In the genomic region with DNA sequence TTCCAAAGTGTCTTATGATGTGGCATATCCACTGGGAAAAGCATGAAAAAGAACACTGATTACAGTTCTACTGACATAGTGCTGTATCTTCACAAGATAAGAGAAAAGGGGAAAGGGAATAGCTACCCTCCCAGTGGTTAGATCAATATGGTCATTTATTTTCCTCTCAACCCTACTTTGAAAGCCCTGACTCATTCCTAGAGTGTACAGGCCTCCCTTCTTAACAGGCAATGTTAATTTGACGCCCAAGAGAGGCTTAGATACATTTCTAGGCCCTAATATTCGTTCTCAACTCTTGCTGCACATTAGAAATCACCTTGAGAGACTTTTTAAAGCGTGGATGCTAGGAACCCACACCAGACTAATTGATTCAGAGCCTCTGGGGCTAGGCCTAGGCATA, we compare ENCODE assay signal across 42 cellular contexts. TPM values are rescaled to one million over a fixed set of nuclear protein-coding genes. Genes with fewer than 3 reads are reported as not detected.
"Had no signal": no experiment of that assay in that cellular context is flagged by ENCODE, and none has a peak within 500 bp of the region (broad histone marks: within the 10 kb centered on the region; RNA-seq: fewer than 3 reads in every experiment).

No MANE protein-coding gene starts in this region.

- H3K36me3 Mint-ChIP-seq: activated CD8-positive, alpha-beta memory T cell treated with anti-CD3 and anti-CD28 coated beads, Interleukin-2, amount 10 ng/mL, durations not matched to agents 7 days and 5 days; activated naive CD4-positive, alpha-beta T cell treated with anti-CD3 and anti-CD28 coated beads, Interleukin-2, amount 50 U/mL, for 24 hours; activated naive CD8-positive, alpha-beta T cell treated with anti-CD3 and anti-CD28 coated beads for 36 hours had no signal

- H3K27me3 ChIP-seq: body of pancreas, esophagus squamous epithelium, gastroesophageal sphincter had no signal

- H3K27ac ChIP-seq: adrenal gland, body of pancreas, epithelial cell of prostate, esophagus squamous epithelium, gastroesophageal sphincter, heart right ventricle, WERI-Rb-1 had no signal

- H3K4me3 Mint-ChIP-seq: activated B cell treated with CpG ODN at 0.5 μM for 24 hours; activated CD8-positive, alpha-beta memory T cell treated with anti-CD3 and anti-CD28 coated beads, Interleukin-2, amount 10 ng/mL, durations not matched to agents 7 days and 5 days; activated CD8-positive, alpha-beta T cell treated with anti-CD3 and anti-CD28 coated beads, Interleukin-2, amount 10 ng/mL, durations not matched to agents 7 days and 5 days; activated naive CD4-positive, alpha-beta T cell treated with anti-CD3 and anti-CD28 coated beads for 36 hours; activated naive CD4-positive, alpha-beta T cell treated with anti-CD3 and anti-CD28 coated beads, Interleukin-2, amount 50 U/mL, for 24 hours; activated naive CD8-positive, alpha-beta T cell treated with anti-CD3 and anti-CD28 coated beads for 36 hours; activated naive CD8-positive, alpha-beta T cell treated with anti-CD3 and anti-CD28 coated beads, Interleukin-2, amount 50 U/mL, for 24 hours; activated T-helper 1 cell treated with anti-CD3 and anti-CD28 coated beads, Interleukin-12 subunit alpha, Interleukin-12 subunit beta, Interleukin-2, Interleukin-4 antibody, amounts not matched to agents 30 ng/mL and 10 ng/mL and 1 ng/mL, durations not matched to agents 14 hours and 24 hours and 36 hours; T-helper 17 cell; T-helper 2 cell treated with Interferon-gamma antibody and Interleukin-4, amounts not matched to agents 5 μg/mL and 100 μg/mL, for 36 hours had no signal

- H3K4me1 ChIP-seq: adrenal gland, body of pancreas, esophagus squamous epithelium, gastroesophageal sphincter, heart right ventricle had no signal

- H3K27ac Mint-ChIP-seq: activated B cell treated with CpG ODN at 0.5 μM for 24 hours; activated CD8-positive, alpha-beta memory T cell treated with anti-CD3 and anti-CD28 coated beads, Interleukin-2, amount 10 ng/mL, durations not matched to agents 7 days and 5 days; activated CD8-positive, alpha-beta T cell treated with anti-CD3 and anti-CD28 coated beads, Interleukin-2, amount 10 ng/mL, durations not matched to agents 7 days and 5 days; activated naive CD4-positive, alpha-beta T cell treated with anti-CD3 and anti-CD28 coated beads for 36 hours; activated naive CD4-positive, alpha-beta T cell treated with anti-CD3 and anti-CD28 coated beads, Interleukin-2, amount 50 U/mL, for 24 hours; activated naive CD8-positive, alpha-beta T cell treated with anti-CD3 and anti-CD28 coated beads for 36 hours; activated naive CD8-positive, alpha-beta T cell treated with anti-CD3 and anti-CD28 coated beads, Interleukin-2, amount 50 U/mL, for 24 hours; activated T-helper 1 cell treated with anti-CD3 and anti-CD28 coated beads, Interleukin-12 subunit alpha, Interleukin-12 subunit beta, Interleukin-2, Interleukin-4 antibody, amounts not matched to agents 30 ng/mL and 10 ng/mL and 1 ng/mL, durations not matched to agents 14 hours and 24 hours and 36 hours; activated T-helper 2 cell treated with anti-CD3 and anti-CD28 coated beads, Interferon-gamma antibody, Interleukin-2, Interleukin-4, amounts not matched to agents 10 μg/mL and 5 μg/mL and 100 μg/mL, durations not matched to agents 14 hours and 24 hours and 36 hours; T-helper 17 cell; T-helper 2 cell treated with Interferon-gamma antibody and Interleukin-4, amounts not matched to agents 5 μg/mL and 100 μg/mL, for 36 hours had no signal

- ATAC-seq: activated CD4-positive, CD25-positive, alpha-beta regulatory T cell treated with anti-CD3 and anti-CD28 coated beads, Interleukin-2, amount 50 U/mL, for 24 hours; activated CD8-positive, alpha-beta memory T cell treated with anti-CD3 and anti-CD28 coated beads, Interleukin-2, amount 10 ng/mL, durations not matched to agents 7 days and 5 days; activated CD8-positive, alpha-beta T cell treated with anti-CD3 and anti-CD28 coated beads, Interleukin-2, amount 10 ng/mL, durations not matched to agents 7 days and 5 days; activated naive CD8-positive, alpha-beta T cell treated with anti-CD3 and anti-CD28 coated beads, Interleukin-2, amount 50 U/mL, for 24 hours; body of pancreas; gastroesophageal sphincter; heart right ventricle; T-helper 17 cell had no signal

- H3K9me3 Mint-ChIP-seq: activated B cell treated with CpG ODN at 0.5 μM for 24 hours; activated naive CD4-positive, alpha-beta T cell treated with anti-CD3 and anti-CD28 coated beads for 36 hours; activated naive CD4-positive, alpha-beta T cell treated with anti-CD3 and anti-CD28 coated beads, Interleukin-2, amount 50 U/mL, for 24 hours; activated naive CD8-positive, alpha-beta T cell treated with anti-CD3 and anti-CD28 coated beads for 36 hours; activated naive CD8-positive, alpha-beta T cell treated with anti-CD3 and anti-CD28 coated beads, Interleukin-2, amount 50 U/mL, for 24 hours; activated T-helper 1 cell treated with anti-CD3 and anti-CD28 coated beads, Interleukin-12 subunit alpha, Interleukin-12 subunit beta, Interleukin-2, Interleukin-4 antibody, amounts not matched to agents 30 ng/mL and 10 ng/mL and 1 ng/mL, durations not matched to agents 14 hours and 24 hours and 36 hours; activated T-helper 2 cell treated with anti-CD3 and anti-CD28 coated beads, Interferon-gamma antibody, Interleukin-2, Interleukin-4, amounts not matched to agents 10 μg/mL and 5 μg/mL and 100 μg/mL, durations not matched to agents 14 hours and 24 hours and 36 hours; T-helper 2 cell treated with Interferon-gamma antibody and Interleukin-4, amounts not matched to agents 5 μg/mL and 100 μg/mL, for 36 hours had no signal

- FAIRE-seq: colon, endometrium, endothelial cell of umbilical vein had no signal

- H3K36me3 ChIP-seq: adrenal gland, esophagus squamous epithelium, gastroesophageal sphincter, heart right ventricle, WERI-Rb-1 had no signal

- H3K4me1 Mint-ChIP-seq: activated B cell treated with CpG ODN at 0.5 μM for 24 hours; activated naive CD4-positive, alpha-beta T cell treated with anti-CD3 and anti-CD28 coated beads, Interleukin-2, amount 50 U/mL, for 24 hours; activated naive CD8-positive, alpha-beta T cell treated with anti-CD3 and anti-CD28 coated beads for 36 hours; activated naive CD8-positive, alpha-beta T cell treated with anti-CD3 and anti-CD28 coated beads, Interleukin-2, amount 50 U/mL, for 24 hours; T-helper 17 cell had no signal

- DNase-seq: activated B cell treated with CpG ODN at 0.5 μM for 24 hours; activated CD4-positive, alpha-beta T cell treated with anti-CD3 and anti-CD28 coated beads for 48 hours; activated CD4-positive, alpha-beta T cell treated with anti-CD3 and anti-CD28 coated beads, Interleukin-2, amount 50 U/mL, for 1 hour; activated CD4-positive, alpha-beta T cell treated with anti-CD3 and anti-CD28 coated beads, Interleukin-2, amount 50 U/mL, for 48 hours; activated CD8-positive, alpha-beta memory T cell treated with anti-CD3 and anti-CD28 coated beads, Interleukin-2, amount 10 ng/mL, durations not matched to agents 7 days and 5 days; activated CD8-positive, alpha-beta memory T cell treated with anti-CD3 and anti-CD28 coated beads, Interleukin-2, amount 50 U/mL, for 4 hours; activated CD8-positive, alpha-beta T cell treated with anti-CD3 and anti-CD28 coated beads, Interleukin-2, amount 10 ng/mL, durations not matched to agents 7 days and 5 days; activated effector memory CD4-positive, alpha-beta T cell treated with anti-CD3 and anti-CD28 coated beads, Interleukin-2, amount 50 U/mL, for 16 hours; activated naive CD4-positive, alpha-beta T cell treated with anti-CD3 and anti-CD28 coated beads for 36 hours; activated naive CD8-positive, alpha-beta T cell treated with anti-CD3 and anti-CD28 coated beads for 36 hours; activated naive CD8-positive, alpha-beta T cell treated with anti-CD3 and anti-CD28 coated beads, Interleukin-2, amount 50 U/mL, for 24 hours; activated T-cell treated with anti-CD3 and anti-CD28 coated beads, Interleukin-2, amount 50 U/mL, for 1 hour; activated T-cell treated with anti-CD3 and anti-CD28 coated beads, Interleukin-2, amount 50 U/mL, for 48 hours; adrenal gland; amygdala; aorta; body of pancreas; caudate nucleus; effector CD8-positive, alpha-beta T cell; esophagus squamous epithelium; foreskin melanocyte; heart right ventricle; T-helper 17 cell; T1000; WERI-Rb-1 had no signal

- H3K9me3 ChIP-seq: adrenal gland, body of pancreas, esophagus squamous epithelium, gastroesophageal sphincter, heart right ventricle had no signal

- H3K4me3 ChIP-seq: adrenal gland, body of pancreas, esophagus squamous epithelium, gastroesophageal sphincter, heart right ventricle had no signal

- H3K27me3 Mint-ChIP-seq: activated naive CD4-positive, alpha-beta T cell treated with anti-CD3 and anti-CD28 coated beads, Interleukin-2, amount 50 U/mL, for 24 hours; activated naive CD8-positive, alpha-beta T cell treated with anti-CD3 and anti-CD28 coated beads for 36 hours; activated naive CD8-positive, alpha-beta T cell treated with anti-CD3 and anti-CD28 coated beads, Interleukin-2, amount 50 U/mL, for 24 hours; T-helper 17 cell had no signal

RNA-seq across cellular contexts. Expression of a gene that starts 20.4 kb away (rescaled TPM):
- total RNA-seq: activated B cell treated with CpG ODN at 0.5 μM for 24 hours; activated CD8-positive, alpha-beta memory T cell treated with anti-CD3 and anti-CD28 coated beads for 36 hours; activated CD8-positive, alpha-beta memory T cell treated with anti-CD3 and anti-CD28 coated beads, Interleukin-2, amount 10 ng/mL, durations not matched to agents 7 days and 5 days; activated CD8-positive, alpha-beta T cell treated with anti-CD3 and anti-CD28 coated beads, Interleukin-2, amount 10 ng/mL, durations not matched to agents 7 days and 5 days; activated naive CD4-positive, alpha-beta T cell treated with anti-CD3 and anti-CD28 coated beads for 36 hours; activated naive CD8-positive, alpha-beta T cell treated with anti-CD3 and anti-CD28 coated beads for 36 hours; activated T-helper 1 cell treated with anti-CD3 and anti-CD28 coated beads, Interleukin-12 subunit alpha, Interleukin-12 subunit beta, Interleukin-2, Interleukin-4 antibody, amounts not matched to agents 30 ng/mL and 10 ng/mL and 1 ng/mL, durations not matched to agents 14 hours and 24 hours and 36 hours; activated T-helper 2 cell treated with anti-CD3 and anti-CD28 coated beads, Interferon-gamma antibody, Interleukin-2, Interleukin-4, amounts not matched to agents 10 μg/mL and 5 μg/mL and 100 μg/mL, durations not matched to agents 14 hours and 24 hours and 36 hours; adrenal gland; aorta; body of pancreas; chondrocyte; dermis microvascular lymphatic vessel endothelial cell; endothelial cell of umbilical vein; esophagus squamous epithelium; fibroblast of lung; fibroblast of villous mesenchyme; gastroesophageal sphincter; glomerular endothelial cell; heart right ventricle; T-helper 17 cell had no signal
- polyA plus RNA-seq: adrenal gland, aorta, endothelial cell of umbilical vein, esophagus, fibroblast of lung, heart right ventricle had no signal
